Comparison of ENCODE assay signal across 1 cellular context in the genomic region with DNA sequence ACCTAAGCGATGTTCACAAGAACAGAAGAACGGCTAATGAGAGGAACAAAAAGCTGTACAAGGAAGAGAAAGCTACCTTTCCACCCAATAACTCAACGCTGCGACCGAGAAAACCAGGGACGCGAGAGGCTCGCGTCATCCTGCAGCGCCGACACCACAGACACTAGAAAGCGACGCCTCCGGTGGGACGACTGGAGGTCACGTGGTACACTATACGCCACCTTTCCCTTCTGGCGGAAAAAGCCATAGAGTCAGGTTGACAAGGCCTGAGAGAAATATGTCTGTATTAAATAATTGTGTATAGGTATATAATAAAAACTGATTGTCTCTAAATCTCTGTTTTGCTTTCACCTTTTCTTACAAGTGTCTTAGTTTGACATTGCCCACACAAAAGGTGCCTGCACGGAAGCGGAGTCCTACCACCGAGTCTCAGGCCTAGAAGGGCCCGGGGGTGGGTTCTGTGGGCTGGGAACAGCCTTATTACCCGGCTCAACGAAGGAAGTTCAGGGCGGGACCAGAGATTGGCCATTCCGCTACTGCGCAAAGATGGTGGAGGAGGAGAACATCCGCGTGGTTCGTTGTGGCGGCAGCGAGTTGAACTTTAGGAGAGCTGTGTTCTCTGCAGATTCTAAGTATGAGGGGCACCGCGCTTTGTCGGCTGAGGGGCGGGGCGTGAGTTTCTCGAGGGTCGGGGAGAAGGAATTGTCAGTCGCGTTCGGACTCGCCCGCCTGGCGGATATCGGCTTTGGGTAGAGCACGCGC.
TF ChIP-seq lines count a peak whose summit lies in the region.

A gene (plus strand): TSS at position 528 of the 762 bp plus-strand sequence. CDS start 19 bp downstream, at position 547.

TF ChIP-seq in HCT116, 20 proteins besides CTCF, POLR2A, EP300 and RAD21 (continued from another document):
- TF ChIP-seq SIN3A (IDR thresholded peaks at IDR 0.05; ENCODE audit: low read depth): peak; percentile 79
- peak; percentile 90 for TF ChIP-seq POLR2AphosphoS5 (IDR thresholded peaks at IDR 0.05; ENCODE audit: low read depth, low read length)
- TF ChIP-seq SP1 (IDR thresholded peaks at IDR 0.05; ENCODE audit: low read depth): peak; percentile 63; the same call in 1 of the 2 replicates
- TF ChIP-seq, protein P1, sequence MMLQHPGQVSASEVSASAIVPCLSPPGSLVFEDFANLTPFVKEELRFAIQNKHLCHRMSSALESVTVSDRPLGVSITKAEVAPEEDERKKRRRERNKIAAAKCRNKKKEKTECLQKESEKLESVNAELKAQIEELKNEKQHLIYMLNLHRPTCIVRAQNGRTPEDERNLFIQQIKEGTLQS (IDR thresholded peaks at IDR 0.05): no peak
- TF ChIP-seq SRF (IDR thresholded peaks at IDR 0.05; ENCODE audit: low read depth): peak; percentile 93
- TF ChIP-seq, protein P2, sequence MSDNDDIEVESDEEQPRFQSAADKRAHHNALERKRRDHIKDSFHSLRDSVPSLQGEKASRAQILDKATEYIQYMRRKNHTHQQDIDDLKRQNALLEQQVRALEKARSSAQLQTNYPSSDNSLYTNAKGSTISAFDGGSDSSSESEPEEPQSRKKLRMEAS (IDR thresholded peaks at IDR 0.05): peak; percentile 85
